ENCODE assay signal across 18 cellular contexts in the genomic region with DNA sequence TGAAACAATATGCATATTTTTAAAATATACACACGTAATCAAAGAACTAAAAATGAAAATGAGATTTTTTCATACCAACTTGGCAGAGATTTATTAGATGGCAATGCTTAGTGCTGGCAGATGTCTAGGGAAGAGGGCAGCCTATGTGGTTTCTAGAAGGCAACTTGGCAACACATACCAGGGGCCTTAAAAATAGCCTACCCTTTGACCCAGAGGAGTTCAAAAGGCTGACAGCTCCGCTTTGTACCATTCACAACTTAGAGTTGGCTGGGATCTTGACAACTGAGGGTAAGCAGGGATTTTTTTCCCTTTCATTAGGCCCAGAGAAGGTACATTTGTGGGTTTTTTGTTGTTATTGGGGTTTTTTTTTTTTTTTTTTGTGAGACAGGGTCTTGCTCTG. TPM values are rescaled to one million over a fixed set of nuclear protein-coding genes. Genes with fewer than 3 reads are reported as not detected.
DNase-seq lines count a peak whose midpoint lies in the region; ATAC-seq and TF ChIP-seq lines count a peak whose summit lies in the region.
"Had no signal": no experiment of that assay in that cellular context is flagged by ENCODE, and none has a peak within 500 bp of the region (broad histone marks: within the 10 kb centered on the region; RNA-seq: fewer than 3 reads in every experiment).

No MANE protein-coding gene starts in this region.

- no peak overlapping the region for H3K4me3 ChIP-seq in cardiac muscle cell
- H3K4me3 ChIP-seq in stomach: no peak overlapping the region
- H3K4me3 ChIP-seq: GM23248 had no signal

- peaks cover 20% of the 10 kb centered on the region for H3K36me3 Mint-ChIP-seq in activated T-helper 17 cell treated with anti-CD3 and anti-CD28 coated beads, Interleukin-2, amount 50 U/mL, for 72 hours (ENCODE audit: low read depth)
- no peaks in the 10 kb centered on the region for H3K36me3 Mint-ChIP-seq in neural crest cell (ENCODE audit: low read depth)
- H3K36me3 Mint-ChIP-seq: CD8-positive, alpha-beta T cell had no signal

- TF ChIP-seq POLR2A in stomach (IDR thresholded peaks at IDR 0.05): no peak

- no peak overlapping the region for H3K27ac Mint-ChIP-seq in activated T-helper 17 cell treated with anti-CD3 and anti-CD28 coated beads, Interleukin-2, amount 50 U/mL, for 72 hours
- peak overlapping the region; percentile 54 for H3K27ac Mint-ChIP-seq in neural crest cell (ENCODE audit: unreplicated experiment)
- H3K27ac Mint-ChIP-seq: CD8-positive, alpha-beta T cell had no signal

- H3K27ac ChIP-seq in cardiac muscle cell (peak overlapping the region; percentile 38), stomach (no peak overlapping the region)
- H3K27ac ChIP-seq: C4-2B, GM23248 had no signal

- TF ChIP-seq EP300 in stomach (IDR thresholded peaks at IDR 0.05): no peak

- H3K4me1 ChIP-seq in cardiac muscle cell (ENCODE audit: low read depth) (peaks cover 9% of the 10 kb centered on the region), stomach (no peaks in the 10 kb centered on the region)
- H3K4me1 ChIP-seq: BE2C had no signal

- H3K27me3 ChIP-seq in cardiac muscle cell: no peaks in the 10 kb centered on the region
- peaks cover 0 to 8% (median 6%) of the 10 kb centered on the region in 3 donors for H3K27me3 ChIP-seq in stomach

- peaks cover 29% of the 10 kb centered on the region for H3K4me1 Mint-ChIP-seq in activated T-helper 17 cell treated with anti-CD3 and anti-CD28 coated beads, Interleukin-2, amount 50 U/mL, for 72 hours
- peaks cover 9% of the 10 kb centered on the region for H3K4me1 Mint-ChIP-seq in neural crest cell

- no peaks in the 10 kb centered on the region for H3K9me3 ChIP-seq in cardiac muscle cell (ENCODE audit: low read depth)
- no peaks in the 10 kb centered on the region for H3K9me3 ChIP-seq in stomach
- H3K9me3 ChIP-seq: BE2C had no signal

- 72 to 100% (median 93%) methylated on average over 2 of the region's 2 CpGs for WGBS in stomach, 5 donors

- DNase-seq in cardiac muscle cell (ENCODE audit: low read depth in 1 of 2, low spot score in 1 of 2) (peak in 1 of 2 donors; percentile 47), Right ventricle myocardium inferior (ENCODE audit: missing footprints) (no peak), neural crest cell (ENCODE audit: low read depth, low spot score) (no peak), stomach (peak; percentile 0), ecto neural progenitor cell (ENCODE audit: low spot score) (no peak)
- DNase-seq: BE2C; CD8-positive, alpha-beta T cell; COR-L47; DMS153; DMS79 treated with DMSO at 0.1 percent for 48 hours; EL; GM23248 had no signal

- intact Hi-C loops in Right ventricle myocardium inferior (cut with DNase I) (no loop called here), stomach (cut with DNase I; ENCODE audit: low total_unique reads) (no loop called here)

- no peak for ATAC-seq in Right ventricle myocardium inferior
- no peak for ATAC-seq in activated T-helper 17 cell treated with anti-CD3 and anti-CD28 coated beads, Interleukin-2, amount 50 U/mL, for 72 hours (replicated peaks)
- no peak for ATAC-seq in GM21717 (IDR thresholded peaks at IDR 0.05; ENCODE audit: unreplicated experiment)
- ATAC-seq: CD8-positive, alpha-beta T cell; HCT116; HepG2 had no signal

- H3K4me3 Mint-ChIP-seq in activated T-helper 17 cell treated with anti-CD3 and anti-CD28 coated beads, Interleukin-2, amount 50 U/mL, for 72 hours: peak overlapping the region; percentile 59
- H3K4me3 Mint-ChIP-seq in neural crest cell: no peak overlapping the region
- H3K4me3 Mint-ChIP-seq: CD8-positive, alpha-beta T cell had no signal

- H3K36me3 ChIP-seq in cardiac muscle cell: no peaks in the 10 kb centered on the region
- no peaks in the 10 kb centered on the region for H3K36me3 ChIP-seq in stomach
- H3K36me3 ChIP-seq: BE2C had no signal

- peaks cover 7% of the 10 kb centered on the region for H3K27me3 Mint-ChIP-seq in activated T-helper 17 cell treated with anti-CD3 and anti-CD28 coated beads, Interleukin-2, amount 50 U/mL, for 72 hours
- H3K27me3 Mint-ChIP-seq in neural crest cell (ENCODE audit: low read depth): peaks cover under 1% of the 10 kb centered on the region

- no peaks in the 10 kb centered on the region for H3K9me3 Mint-ChIP-seq in activated T-helper 17 cell treated with anti-CD3 and anti-CD28 coated beads, Interleukin-2, amount 50 U/mL, for 72 hours
- H3K9me3 Mint-ChIP-seq in neural crest cell: no peaks in the 10 kb centered on the region
- H3K9me3 Mint-ChIP-seq: CD8-positive, alpha-beta T cell had no signal

- TF ChIP-seq CTCF in cardiac muscle cell (IDR thresholded peaks at IDR 0.05; ENCODE audit: low read depth, low read length) (no peak), neural crest cell (conservative IDR thresholded peaks at IDR 0.05) (no peak), stomach (IDR thresholded peaks at IDR 0.05) (no peak)

RNA-seq across cellular contexts. Expression of gene GPR55, which starts 26.4 kb away (rescaled TPM):
- total RNA-seq in cardiac muscle cell: not detected in 2 replicates
- not detected in 2 replicates for polyA plus RNA-seq in cardiac muscle cell
- not detected for total RNA-seq in Right ventricle myocardium inferior
- total RNA-seq in activated T-helper 17 cell treated with anti-CD3 and anti-CD28 coated beads, Interleukin-2, amount 50 U/mL, for 72 hours: 10 to 100 TPM; 11.1 to 19.9 TPM
- total RNA-seq in neural crest cell: not detected in 2 replicates
- total RNA-seq in stomach: under 1 TPM in 1 of 5 donors, not detected in 4; 0.37 TPM
- polyA plus RNA-seq in stomach: under 1 TPM in 2 of 3 donors, not detected in 1; 0.13 to 0.19 TPM
- total RNA-seq: GM23248, HepG2 had no signal
- polyA plus RNA-seq: AG04450, HepG2 had no signal

RNA-seq across cellular contexts. Expression of gene SPATA3, which starts 44.5 kb away (rescaled TPM):
- not detected in 2 replicates for total RNA-seq in cardiac muscle cell
- polyA plus RNA-seq in cardiac muscle cell: not detected in 2 replicates
- not detected for total RNA-seq in Right ventricle myocardium inferior
- 1 to 10 TPM; 2.2 to 2.5 TPM for total RNA-seq in activated T-helper 17 cell treated with anti-CD3 and anti-CD28 coated beads, Interleukin-2, amount 50 U/mL, for 72 hours
- not detected in 2 replicates for total RNA-seq in neural crest cell
- not detected for total RNA-seq in stomach
- not detected for polyA plus RNA-seq in stomach
- total RNA-seq: CD8-positive, alpha-beta T cell; GM23248; HepG2 had no signal
- polyA plus RNA-seq: AG04450, GM23248, HepG2 had no signal

Comparison
In these comparisons a context has a peak if more than half of its experiments do, and no peak if none do; other contexts are left out.
1. RNA of gene GPR55, which starts 26.4 kb away (total RNA-seq): 11.1 to 19.9 TPM in activated T-helper 17 cell treated with anti-CD3 and anti-CD28 coated beads, Interleukin-2, amount 50 U/mL, for 72 hours; not detected in cardiac muscle cell, not detected in Right ventricle myocardium inferior (single experiment), not detected in neural crest cell and 0.37 TPM in stomach; every median in the first group is over 4 times any median in the second.